Comparison of ENCODE assay signal across 16 cellular contexts in the genomic region with DNA sequence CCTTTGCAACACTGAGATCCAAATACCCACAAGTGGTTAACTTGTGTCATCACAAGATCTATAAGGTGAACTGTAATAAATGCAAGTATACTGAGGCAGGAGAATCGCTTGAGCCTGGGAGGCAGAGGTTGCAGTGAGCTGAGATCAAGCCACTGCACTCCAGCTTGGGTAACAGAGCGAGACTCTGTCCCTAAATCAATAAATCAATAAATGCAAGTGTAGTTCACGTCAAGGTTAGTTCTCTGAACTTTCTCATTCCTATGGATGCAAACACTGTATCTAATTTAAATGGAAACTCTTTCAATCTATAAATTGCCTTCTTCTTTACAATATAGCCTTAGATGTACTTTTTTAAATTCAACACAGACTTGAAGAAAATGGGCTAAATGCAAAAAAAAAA. TPM values are rescaled to one million over a fixed set of nuclear protein-coding genes. Genes with fewer than 3 reads are reported as not detected.
A peak's percentile ranks its signal among the peaks of the same experiment; 100 is the strongest.
DNase-seq lines count a peak whose midpoint lies in the region; ATAC-seq, FAIRE-seq and TF ChIP-seq lines count a peak whose summit lies in the region.
"Had no signal": no experiment of that assay in that cellular context is flagged by ENCODE, and none has a peak within 500 bp of the region (broad histone marks: within the 10 kb centered on the region; RNA-seq: fewer than 3 reads in every experiment).

No MANE protein-coding gene starts in this region.

- in situ Hi-C loops in HepG2 (cut with HindIII; ENCODE audit: extremely low pct_ligation_motif_present, low pct_unique_long_range_greater_than_20kb), result no loop called here
- in situ Hi-C loops in K562 (cut with MboI), result no loop called here

- TF ChIP-seq CTCF in HepG2 (CRISPR knock-in tag; IDR thresholded peaks at IDR 0.05) (no peak), right lobe of liver (IDR thresholded peaks at IDR 0.05) (no peak), K562 (IDR thresholded peaks at IDR 0.05 in 2 of 3, conservative IDR thresholded peaks at IDR 0.05 in 1 of 3; ENCODE audit: insufficient read depth in 2 of 3, low read depth in 1 of 3, low read length in 3 of 3) (no peak)

- no peak overlapping the region for H2AFZ ChIP-seq in HepG2 (ENCODE audit: low read length)
- no peak overlapping the region for H2AFZ ChIP-seq in K562 (ENCODE audit: low read depth, low read length)

- H3K4me1 ChIP-seq in HepG2 (ENCODE audit: insufficient read depth, low read length) (peaks cover 26% of the 10 kb centered on the region), right lobe of liver (peaks cover 0 to 15% (median 0%) of the 10 kb centered on the region in 4 donors), K562 (replicated peaks in 1 of 2; ENCODE audit: control insufficient read depth in 2 of 2, insufficient read depth in 2 of 2, low read length in 2 of 2) (no peaks in the 10 kb centered on the region; a peak in 1 of 5 replicates)

- H4K20me1 ChIP-seq in HepG2 (ENCODE audit: insufficient read depth, low read length) (no peaks in the 10 kb centered on the region), K562 (replicated peaks; ENCODE audit: control insufficient read depth, insufficient read depth, low read length) (no peaks in the 10 kb centered on the region)
- H4K20me1 ChIP-seq: BLaER1 treated with 17β-estradiol and CSF1 and Interleukin-3, amounts not matched to agents 10 nM and 100 nM had no signal

- TF ChIP-seq RAD21 in HepG2 (CRISPR knock-in tag; IDR thresholded peaks at IDR 0.05) (no peak), K562 (CRISPR knock-in tag; conservative IDR thresholded peaks at IDR 0.05 in 1 of 2, IDR thresholded peaks at IDR 0.05 in 1 of 2) (no peak)

- H3K9me3 Mint-ChIP-seq in T-helper 2 cell treated with Interferon-gamma antibody and Interleukin-4, amounts not matched to agents 5 μg/mL and 100 μg/mL, for 36 hours, result no peaks in the 10 kb centered on the region

- POLR2A ChIA-PET in HepG2 (lab: Yijun Ruan, JAX) (no interaction called here), K562 (lab: Yijun Ruan, JAX) (no interaction called here)

- H3K27me3 ChIP-seq in HepG2 (ENCODE audit: control insufficient read depth in 1 of 2, insufficient read depth in 2 of 2, low read length in 2 of 2) (no peaks in the 10 kb centered on the region; a peak in 1 of 5 replicates), right lobe of liver (no peaks in the 10 kb centered on the region), K562 (ENCODE audit: control insufficient read depth in 2 of 2, insufficient read depth in 2 of 2, low read length in 2 of 2) (no peaks in the 10 kb centered on the region)
- H3K27me3 ChIP-seq: BLaER1 treated with 17β-estradiol and CSF1 and Interleukin-3, amounts not matched to agents 10 nM and 100 nM had no signal

- H3K36me3 ChIP-seq in HepG2 (replicated peaks in 1 of 2; ENCODE audit: control insufficient read depth in 1 of 2, insufficient read depth in 2 of 2, low read length in 2 of 2) (no peaks in the 10 kb centered on the region; a peak in 1 of 5 replicates), right lobe of liver (peaks cover 0 to 27% (median 4%) of the 10 kb centered on the region in 4 donors), K562 (ENCODE audit: control insufficient read depth, insufficient read depth, low read length) (peaks cover 63% of the 10 kb centered on the region; the same call in 2 of the 3 replicates)

- peaks cover 6% of the 10 kb centered on the region for H3K27me3 Mint-ChIP-seq in T-helper 2 cell treated with Interferon-gamma antibody and Interleukin-4, amounts not matched to agents 5 μg/mL and 100 μg/mL, for 36 hours (ENCODE audit: low read depth)

- BruUV-seq in HepG2 (replicated peaks; lab: Mats Ljungman, UMichigan) (no TSS peak), K562 (replicated peaks; lab: Mats Ljungman, UMichigan) (TSS peak; percentile 4)

- H3K4me3 ChIP-seq in HepG2 (replicated peaks in 1 of 3; ENCODE audit: insufficient read depth in 1 of 3, low read depth in 2 of 3, low read length in 3 of 3), result no peak overlapping the region
- no peak overlapping the region for H3K4me3 ChIP-seq in right lobe of liver
- H3K4me3 ChIP-seq in K562, result no peak overlapping the region
- H3K4me3 ChIP-seq: BLaER1 treated with 17β-estradiol and CSF1 and Interleukin-3, amounts not matched to agents 10 nM and 100 nM; HAP-1 had no signal

- TF ChIP-seq EP300 in HepG2 (IDR thresholded peaks at IDR 0.05; ENCODE audit: low read depth in 2 of 2, low read length in 2 of 2), result no peak
- TF ChIP-seq EP300 in HepG2 (CRISPR knock-in tag; IDR thresholded peaks at IDR 0.05; ENCODE audit: borderline replicate concordance), result no peak
- no peak for TF ChIP-seq EP300 in K562 (IDR thresholded peaks at IDR 0.05; ENCODE audit: low read length)

- no peak for DNase-seq in T-helper 2 cell treated with Interferon-gamma antibody and Interleukin-4, amounts not matched to agents 5 μg/mL and 100 μg/mL, for 36 hours (ENCODE audit: low spot score)
- DNase-seq in T-helper 2 cell (no peak), HepG2 (ENCODE audit: low spot score) (no peak), right lobe of liver (no peak), K562 (ENCODE audit: extremely low read depth in 1 of 4, low spot score in 3 of 4) (no peak), Ammon's horn (ENCODE audit: low spot score) (no peak), inferior parietal cortex (ENCODE audit: extremely low spot score) (no peak)
- DNase-seq in stimulated activated naive CD4-positive, alpha-beta T cell (lab: John Stamatoyannopoulos, UW), result no peak
- DNase-seq: AML-193; CD4-positive, CD25-positive, alpha-beta regulatory T cell; DMS53 had no signal

- H3K4me3 Mint-ChIP-seq in T-helper 2 cell treated with Interferon-gamma antibody and Interleukin-4, amounts not matched to agents 5 μg/mL and 100 μg/mL, for 36 hours, result no peak overlapping the region

- H3K9me3 ChIP-seq in HepG2 (ENCODE audit: low read length), result no peaks in the 10 kb centered on the region
- H3K9me3 ChIP-seq in right lobe of liver, result no peaks in the 10 kb centered on the region
- no peaks in the 10 kb centered on the region for H3K9me3 ChIP-seq in K562 (replicated peaks; ENCODE audit: control insufficient read depth, insufficient read depth, low read depth, low read length)
- H3K9me3 ChIP-seq: BLaER1 treated with 17β-estradiol and CSF1 and Interleukin-3, amounts not matched to agents 10 nM and 100 nM; HAP-1 had no signal

- intact Hi-C loops in HepG2 (cut with micrococcal nuclease; ENCODE audit: unreplicated experiment), result no loop called here
- intact Hi-C loops in right lobe of liver (cut with DNase I), result no loop called here
- intact Hi-C loops in K562 (cut with micrococcal nuclease), result no loop called here

- peaks cover 30% of the 10 kb centered on the region for H3K4me1 Mint-ChIP-seq in T-helper 2 cell treated with Interferon-gamma antibody and Interleukin-4, amounts not matched to agents 5 μg/mL and 100 μg/mL, for 36 hours (ENCODE audit: low read depth)

- no peak overlapping the region for H3K4me2 ChIP-seq in HepG2 (ENCODE audit: low read depth, low read length)
- no peak overlapping the region for H3K4me2 ChIP-seq in K562 (ENCODE audit: insufficient read depth, low read length)
- H3K4me2 ChIP-seq: BLaER1 treated with 17β-estradiol and CSF1 and Interleukin-3, amounts not matched to agents 10 nM and 100 nM had no signal

- H3K27ac ChIP-seq in HepG2 (ENCODE audit: extremely low read length, insufficient read depth, low read length) (no peak overlapping the region), right lobe of liver (no peak overlapping the region), K562 (ENCODE audit: extremely low read depth, low read depth, low read length) (no peak overlapping the region)
- H3K27ac ChIP-seq: 22Rv1; BLaER1 treated with 17β-estradiol and CSF1 and Interleukin-3, amounts not matched to agents 10 nM and 100 nM had no signal

- peaks cover 46% of the 10 kb centered on the region for H3K36me3 Mint-ChIP-seq in T-helper 2 cell treated with Interferon-gamma antibody and Interleukin-4, amounts not matched to agents 5 μg/mL and 100 μg/mL, for 36 hours (ENCODE audit: low read depth)

- FAIRE-seq in HepG2 (lab: Jason Lieb, UNC) (no peak), K562 (lab: Jason Lieb, UNC) (no peak)
- FAIRE-seq: H1, HTR-8/SVneo had no signal

- CTCF ChIA-PET in HepG2 (lab: Yijun Ruan, JAX; ENCODE audit: low intra/inter-chr PET ratio, low total read pairs) (no interaction called here), K562 (lab: Yijun Ruan, JAX; ENCODE audit: low intra/inter-chr PET ratio) (no interaction called here)

- peaks cover 20% of the 10 kb centered on the region for H3K79me2 ChIP-seq in HepG2 (ENCODE audit: insufficient read depth, low read length)
- H3K79me2 ChIP-seq in K562 (ENCODE audit: control insufficient read depth, insufficient read depth, low read length), result peaks cover 27% of the 10 kb centered on the region

- no peaks in the 10 kb centered on the region for H3K9me1 ChIP-seq in K562 (ENCODE audit: control insufficient read depth, insufficient read depth, low read length)

- ATAC-seq in HepG2, result no peak
- no peak for ATAC-seq in right lobe of liver
- ATAC-seq in K562, result no peak

- no peak for TF ChIP-seq POLR2A in HepG2 (IDR thresholded peaks at IDR 0.05; ENCODE audit: insufficient read depth in 1 of 2, low read depth in 2 of 2, low read length in 2 of 2)
- no peak for TF ChIP-seq POLR2A in right lobe of liver (IDR thresholded peaks at IDR 0.05)
- TF ChIP-seq POLR2A in K562 (conservative IDR thresholded peaks at IDR 0.05), result no peak

- H3K9ac ChIP-seq in HepG2 (ENCODE audit: insufficient read depth, low read depth, low read length) (no peak overlapping the region), K562 (ENCODE audit: insufficient read depth in 1 of 2, low read depth in 2 of 2, low read length in 2 of 2) (no peak overlapping the region)
- H3K9ac ChIP-seq: BLaER1 treated with 17β-estradiol and CSF1 and Interleukin-3, amounts not matched to agents 10 nM and 100 nM had no signal

- WGBS in HepG2 (ENCODE audit: low lambda C conversion rate), result 40% methylated on average over 3 of the region's 3 CpGs
- 48% methylated on average over 3 of the region's 3 CpGs for WGBS in right lobe of liver (ENCODE audit: insufficient coverage, low coverage, low lambda C conversion rate, missing lambda C conversion rate)
- 84% methylated on average over 3 of the region's 3 CpGs for WGBS in K562 (ENCODE audit: insufficient coverage, low coverage, missing lambda C conversion rate)

- peak overlapping the region; percentile 37 for H3K27ac Mint-ChIP-seq in T-helper 2 cell treated with Interferon-gamma antibody and Interleukin-4, amounts not matched to agents 5 μg/mL and 100 μg/mL, for 36 hours

RNA-seq across cellular contexts. Expression of a gene that starts 3.2 kb away (rescaled TPM):
- 49.8 and 84.5 TPM in 2 replicates for total RNA-seq in HepG2 (2016; rRNA removed; fragmentation: Illumina TruSeq; extraction: Trizol)
- total RNA-seq in HepG2 (2016; cell fraction: cytosol; rRNA removed; fragmentation: Illumina TruSeq; extraction: Trizol; ENCODE audit: low read depth), result 10.5 and 10.9 TPM in 2 replicates
- 55.7 and 91.3 TPM in 2 replicates for total RNA-seq in HepG2 (2016; cell fraction: insoluble cytoplasmic fraction; rRNA removed; fragmentation: Illumina TruSeq; extraction: Trizol)
- total RNA-seq in HepG2 (2016; cell fraction: membrane; rRNA removed; fragmentation: Illumina TruSeq; extraction: Trizol), result 17.1 and 20.0 TPM in 2 replicates
- total RNA-seq in HepG2 (2016; cell fraction: nucleus; rRNA removed; fragmentation: Illumina TruSeq; extraction: Trizol), result 33.5 and 38.7 TPM in 2 replicates
- polyA plus RNA-seq in HepG2 (2011; rRNA removed), result 5.3 and 7.0 TPM in 2 replicates
- 3.7 and 7.1 TPM in 2 replicates for polyA plus RNA-seq in HepG2 (2011; cell fraction: cytosol; rRNA removed)
- polyA plus RNA-seq in HepG2 (2011; cell fraction: nucleus; rRNA removed), result 6.3 and 7.9 TPM in 2 replicates
- 8.9 and 18.0 TPM in 2 replicates for polyA plus RNA-seq in HepG2 (2012)
- polyA plus RNA-seq in HepG2 (2016; cell fraction: cytosol; fragmentation: Illumina TruSeq; extraction: Trizol; ENCODE audit: low read depth), result 12.2 and 13.0 TPM in 2 replicates
- 89.7 and 106 TPM in 2 replicates for polyA plus RNA-seq in HepG2 (2016; cell fraction: insoluble cytoplasmic fraction; fragmentation: Illumina TruSeq; extraction: Trizol; ENCODE audit: low read depth)
- polyA plus RNA-seq in HepG2 (2016; cell fraction: membrane; fragmentation: Illumina TruSeq; extraction: Trizol; ENCODE audit: low read depth), result 17.7 and 17.9 TPM in 2 replicates
- 41.1 and 45.5 TPM in 2 replicates for polyA plus RNA-seq in HepG2 (2016; cell fraction: nucleus; fragmentation: Illumina TruSeq; extraction: Trizol; ENCODE audit: insufficient read depth, low read depth)
- 5.2 and 11.8 TPM in 2 replicates for polyA minus RNA-seq in HepG2 (2011; rRNA and poly(A)+ RNA removed; ENCODE audit: low replicate concordance)
- polyA minus RNA-seq in HepG2 (2011; cell fraction: cytosol; rRNA and poly(A)+ RNA removed), result 3.0 and 6.7 TPM in 2 replicates
- 67.5 and 71.3 TPM in 2 replicates for polyA minus RNA-seq in HepG2 (2011; cell fraction: nucleus; rRNA and poly(A)+ RNA removed)
- 10 to 100 TPM in 1 of 6 experiments, 1 to 10 TPM in 5; 6.6 to 11.8 (median 9.6) TPM for total RNA-seq in right lobe of liver
- 19.2 and 56.4 TPM in 2 replicates for total RNA-seq in K562 (2011; cell fraction: chromatin; rRNA removed; ENCODE audit: low replicate concordance)
- total RNA-seq in K562 (2011; cell fraction: nucleolus; rRNA removed), result 8.8 and 13.0 TPM in 2 replicates
- 31.6 and 55.4 TPM in 2 replicates for total RNA-seq in K562 (2011; cell fraction: nucleoplasm; rRNA removed)
- 50.7 and 57.0 TPM in 2 replicates for total RNA-seq in K562 (2014; rRNA removed)
- total RNA-seq in K562 (2014; rRNA removed; fragmentation: Illumina TruSeq; extraction: Trizol), result 94.5 and 110 TPM in 2 replicates
- 78.2 and 85.4 TPM in 2 replicates for total RNA-seq in K562 (2015; rRNA removed; fragmentation: Illumina TruSeq; extraction: Trizol)
- 55.4 and 62.3 TPM in 2 replicates for total RNA-seq in K562 (2021)
- polyA plus RNA-seq in K562 (2011; rRNA removed), result 42.2 and 58.0 TPM in 2 replicates
- polyA plus RNA-seq in K562 (2011; cell fraction: cytosol; rRNA removed), result 5.7 and 15.7 TPM in 2 replicates
- 12.3 and 19.5 TPM in 2 replicates for polyA plus RNA-seq in K562 (2011; cell fraction: nucleus; rRNA removed)
- polyA plus RNA-seq in K562 (2012), result 44.5 and 82.5 TPM in 2 replicates
- polyA plus RNA-seq in K562 (2014; fragmentation: Illumina TruSeq; extraction: Trizol), result 34.5 and 34.7 TPM in 2 replicates
- 100 to 1,000 TPM; 168 to 177 TPM for polyA plus RNA-seq in K562 (2014; fragmentation: Nextera tagmentation; extraction: Ambion mirVana)
- 79.6 and 87.9 TPM in 2 replicates for polyA plus RNA-seq in K562 (2014; rRNA removed)
- 44.8 and 58.3 TPM in 2 replicates for polyA minus RNA-seq in K562 (2011; rRNA and poly(A)+ RNA removed)
- 8.2 and 10.8 TPM in 2 replicates for polyA minus RNA-seq in K562 (2011; cell fraction: cytosol; rRNA and poly(A)+ RNA removed)
- 27.7 and 62.8 TPM in 2 replicates for polyA minus RNA-seq in K562 (2011; cell fraction: nucleus; rRNA and poly(A)+ RNA removed)
